In the genomic region with DNA sequence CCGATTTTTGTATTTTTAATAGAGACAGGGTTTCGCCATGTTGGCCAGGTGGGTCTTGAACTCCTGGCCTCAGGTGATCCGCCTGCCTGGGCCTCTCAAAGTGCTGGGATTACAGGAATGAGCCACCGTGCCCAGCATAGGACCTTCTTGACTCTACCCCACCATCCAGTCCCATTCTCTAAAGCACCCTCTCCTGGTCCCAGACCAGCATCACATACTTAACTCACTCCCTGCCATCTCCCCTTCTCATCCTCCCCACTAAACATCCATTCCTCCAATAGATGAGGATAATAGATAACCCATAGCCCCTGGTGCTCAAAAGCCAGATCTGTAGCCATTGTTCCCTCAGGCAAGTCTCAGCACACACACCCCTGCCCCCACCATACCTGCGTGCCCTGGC, we compare ENCODE assay signal across 9 cellular contexts. TPM values are rescaled to one million over a fixed set of nuclear protein-coding genes. Genes with fewer than 3 reads are reported as not detected.
A peak's percentile ranks its signal among the peaks of the same experiment; 100 is the strongest.
DNase-seq lines count a peak whose midpoint lies in the region; ATAC-seq and TF ChIP-seq lines count a peak whose summit lies in the region.
"Had no signal": no experiment of that assay in that cellular context is flagged by ENCODE, and none has a peak within 500 bp of the region (broad histone marks: within the 10 kb centered on the region; RNA-seq: fewer than 3 reads in every experiment).

No MANE protein-coding gene starts in this region.

- no peak overlapping the region for H3K27ac Mint-ChIP-seq in activated CD4-positive, alpha-beta memory T cell treated with anti-CD3 and anti-CD28 coated beads for 36 hours
- H3K27ac Mint-ChIP-seq in glutamatergic neuron (ENCODE audit: unreplicated experiment): peak overlapping the region; percentile 74

- peaks cover 32% of the 10 kb centered on the region for H3K4me1 Mint-ChIP-seq in activated CD4-positive, alpha-beta memory T cell treated with anti-CD3 and anti-CD28 coated beads for 36 hours (ENCODE audit: low read depth)
- H3K4me1 Mint-ChIP-seq in glutamatergic neuron (ENCODE audit: low read depth, unreplicated experiment): peaks cover 30% of the 10 kb centered on the region

- H3F3A ChIP-seq in DOHH2 (ENCODE audit: control insufficient read depth, insufficient read depth): peaks cover 11% of the 10 kb centered on the region

- H3K36me3 ChIP-seq in DOHH2 (ENCODE audit: control insufficient read depth, low read length): peaks cover 24% of the 10 kb centered on the region

- H3K27ac ChIP-seq in 22Rv1: no peak overlapping the region
- H3K27ac ChIP-seq in DOHH2 (ENCODE audit: low read depth, low read length): no peak overlapping the region
- H3K27ac ChIP-seq in caudate nucleus (ENCODE audit: low read depth, low read length): no peak overlapping the region
- H3K27ac ChIP-seq: HL-60 had no signal

- peaks cover 13% of the 10 kb centered on the region for H3K79me2 ChIP-seq in DOHH2 (ENCODE audit: control insufficient read depth, low read length)

- H3K4me1 ChIP-seq in DOHH2 (ENCODE audit: control insufficient read depth, low read length): peaks cover 38% of the 10 kb centered on the region

- no peaks in the 10 kb centered on the region for H3K27me3 ChIP-seq in DOHH2 (ENCODE audit: control insufficient read depth, low read length)

- H3K4me3 Mint-ChIP-seq in activated CD4-positive, alpha-beta memory T cell treated with anti-CD3 and anti-CD28 coated beads for 36 hours: peak overlapping the region; percentile 79
- H3K4me3 Mint-ChIP-seq in glutamatergic neuron (ENCODE audit: unreplicated experiment): peak overlapping the region; percentile 80

- H3K27me3 Mint-ChIP-seq in activated CD4-positive, alpha-beta memory T cell treated with anti-CD3 and anti-CD28 coated beads for 36 hours: no peaks in the 10 kb centered on the region
- H3K27me3 Mint-ChIP-seq in glutamatergic neuron (ENCODE audit: unreplicated experiment): peaks cover 12% of the 10 kb centered on the region

- CTCF ChIA-PET in activated CD4-positive, alpha-beta memory T cell treated with anti-CD3 and anti-CD28 coated beads for 36 hours (lab: Charles Lee): interaction anchor here (9.7 kb wide), 1 partner anchor 69 kb away, joined by 188 read pairs; the partner anchor contains the start of gene RUSC1

- peaks cover 10% of the 10 kb centered on the region for H3K36me3 Mint-ChIP-seq in activated CD4-positive, alpha-beta memory T cell treated with anti-CD3 and anti-CD28 coated beads for 36 hours
- H3K36me3 Mint-ChIP-seq in glutamatergic neuron (ENCODE audit: unreplicated experiment): peaks cover 12% of the 10 kb centered on the region

- TF ChIP-seq CTCF in 22Rv1 (IDR thresholded peaks at IDR 0.05) (0 out of 2 replicates have a peak, but pooled peaks have one; percentile 5), DOHH2 (IDR thresholded peaks at IDR 0.05; ENCODE audit: low read depth, low read length, poor library complexity, severe bottlenecking) (no peak), glutamatergic neuron (IDR thresholded peaks at IDR 0.05; ENCODE audit: partially characterized antibody, unreplicated experiment) (no peak)

- POLR2A ChIA-PET in activated CD4-positive, alpha-beta memory T cell treated with anti-CD3 and anti-CD28 coated beads for 36 hours (lab: Charles Lee): interaction anchor here (0.7 kb wide), 1 partner anchor 8 kb away, joined by 4 read pairs; no protein-coding TSS in a partner anchor

- no peaks in the 10 kb centered on the region for H3K9me3 ChIP-seq in DOHH2 (ENCODE audit: control insufficient read depth, insufficient read depth, low read length)

- no peaks in the 10 kb centered on the region for H3K9me2 ChIP-seq in DOHH2 (replicated peaks; ENCODE audit: control insufficient read depth, low read length)

- no peaks in the 10 kb centered on the region for H3K9me3 Mint-ChIP-seq in activated CD4-positive, alpha-beta memory T cell treated with anti-CD3 and anti-CD28 coated beads for 36 hours
- peaks cover 12% of the 10 kb centered on the region for H3K9me3 Mint-ChIP-seq in glutamatergic neuron (ENCODE audit: unreplicated experiment)

- ATAC-seq in GM18498 (IDR thresholded peaks at IDR 0.05; ENCODE audit: unreplicated experiment): no peak

- H3K4me2 ChIP-seq in DOHH2 (ENCODE audit: low read length): peak overlapping the region; percentile 98

- no peak for DNase-seq in activated CD4-positive, alpha-beta memory T cell treated with anti-CD3 and anti-CD28 coated beads for 36 hours
- DNase-seq in glutamatergic neuron (no peak), caudate nucleus (lab: John Stamatoyannopoulos, UW) (no peak), NCI-H2029 (lab: John Stamatoyannopoulos, UW) (no peak)
- no peak for DNase-seq in effector CD4-positive, alpha-beta T cell

- H3K4me3 ChIP-seq in DOHH2 (ENCODE audit: low read length): peak overlapping the region; percentile 95

- intact Hi-C loops in activated CD4-positive, alpha-beta memory T cell treated with anti-CD3 and anti-CD28 coated beads for 36 hours (cut with micrococcal nuclease): no loop called here

- H4K20me1 ChIP-seq in DOHH2 (ENCODE audit: control insufficient read depth, insufficient read depth, low read depth, low read length): no peaks in the 10 kb centered on the region

RNA-seq across cellular contexts. Expression of gene ENTREP3, which starts 2.1 kb away (rescaled TPM):
- 10 to 100 TPM; 32.9 to 34.1 TPM for total RNA-seq in activated CD4-positive, alpha-beta memory T cell treated with anti-CD3 and anti-CD28 coated beads for 36 hours
- 51.2 TPM for total RNA-seq in glutamatergic neuron (ENCODE audit: unreplicated experiment)

RNA-seq across cellular contexts. Expression of gene SCAMP3, which starts 9.0 kb away (rescaled TPM):
- 10 to 100 TPM; 89.6 to 91.7 TPM for total RNA-seq in activated CD4-positive, alpha-beta memory T cell treated with anti-CD3 and anti-CD28 coated beads for 36 hours
- total RNA-seq in glutamatergic neuron (ENCODE audit: unreplicated experiment): 65.8 TPM

RNA-seq across cellular contexts. Expression of gene CLK2, which starts 20.1 kb away (rescaled TPM):
- total RNA-seq in activated CD4-positive, alpha-beta memory T cell treated with anti-CD3 and anti-CD28 coated beads for 36 hours: 10 to 100 TPM; 62.0 to 68.1 TPM
- 74.8 TPM for total RNA-seq in glutamatergic neuron (ENCODE audit: unreplicated experiment)

RNA-seq across cellular contexts. Expression of gene HCN3, which starts 24.1 kb away (rescaled TPM):
- total RNA-seq in activated CD4-positive, alpha-beta memory T cell treated with anti-CD3 and anti-CD28 coated beads for 36 hours: 1 to 10 TPM; 1.9 to 2.4 TPM
- 30.5 TPM for total RNA-seq in glutamatergic neuron (ENCODE audit: unreplicated experiment)

RNA-seq across cellular contexts. Expression of gene MTX1, which starts 44.7 kb away (rescaled TPM):
- total RNA-seq in activated CD4-positive, alpha-beta memory T cell treated with anti-CD3 and anti-CD28 coated beads for 36 hours: 10 to 100 TPM; 45.2 to 47.9 TPM
- total RNA-seq in glutamatergic neuron (ENCODE audit: unreplicated experiment): 26.1 TPM
